1 cellular context compared by ENCODE assay signal in the genomic region with DNA sequence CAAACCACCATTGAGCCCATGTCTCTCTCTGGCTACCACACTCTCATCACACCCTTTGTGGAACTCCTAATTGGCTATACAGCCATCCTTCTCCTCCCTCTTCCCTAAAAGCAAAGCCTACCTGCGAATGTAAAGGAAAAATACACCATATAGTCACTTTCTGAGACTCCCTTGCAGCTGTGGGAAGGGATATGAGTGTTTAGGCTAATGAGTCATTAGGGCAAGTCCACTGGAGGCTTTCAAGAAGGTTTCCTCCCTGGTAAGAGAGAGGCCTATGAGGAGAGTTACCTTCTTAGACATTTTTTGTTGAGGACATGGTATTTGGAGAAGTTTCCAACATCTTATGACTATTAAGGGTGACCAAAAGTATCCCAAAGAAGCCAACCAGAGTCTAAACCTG.
TF ChIP-seq lines count a peak whose summit lies in the region.

No MANE protein-coding gene starts in this region.

TF ChIP-seq in endothelial cell of umbilical vein, 7 proteins besides CTCF, POLR2A, EP300 and RAD21:
- peak; percentile 78 for TF ChIP-seq FOS (IDR thresholded peaks at IDR 0.05; ENCODE audit: borderline replicate concordance, insufficient read depth, low read length)
- TF ChIP-seq EZH2 (IDR thresholded peaks at IDR 0.05; ENCODE audit: borderline replicate concordance, low read depth, low read length, severe bottlenecking) = no peak
